1 cellular context compared by ENCODE assay signal in the genomic region with DNA sequence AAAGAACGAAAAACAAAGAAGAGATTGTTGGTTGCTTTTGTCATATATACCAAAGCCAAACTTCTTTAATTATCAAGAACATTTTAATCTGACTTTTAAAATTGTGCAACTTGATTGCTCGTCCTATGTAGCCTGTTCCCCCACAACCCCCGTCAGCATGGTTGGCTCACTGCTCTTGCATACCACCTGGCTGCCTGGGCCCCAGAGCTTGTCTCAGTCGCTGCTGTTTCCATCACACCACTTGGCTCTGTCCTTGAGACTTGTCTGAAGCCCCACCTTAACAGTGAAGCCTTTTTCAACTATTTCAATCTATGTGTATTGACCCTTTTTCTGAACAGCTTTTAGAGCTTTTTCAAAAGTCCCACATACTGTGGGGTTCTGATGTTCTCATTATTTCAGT.
TF ChIP-seq lines count a peak whose summit lies in the region.

No MANE protein-coding gene starts in this region.

TF ChIP-seq in WTC11, 78 proteins besides CTCF, POLR2A, EP300 and RAD21 (continued from another document):
- TF ChIP-seq, protein P1, sequence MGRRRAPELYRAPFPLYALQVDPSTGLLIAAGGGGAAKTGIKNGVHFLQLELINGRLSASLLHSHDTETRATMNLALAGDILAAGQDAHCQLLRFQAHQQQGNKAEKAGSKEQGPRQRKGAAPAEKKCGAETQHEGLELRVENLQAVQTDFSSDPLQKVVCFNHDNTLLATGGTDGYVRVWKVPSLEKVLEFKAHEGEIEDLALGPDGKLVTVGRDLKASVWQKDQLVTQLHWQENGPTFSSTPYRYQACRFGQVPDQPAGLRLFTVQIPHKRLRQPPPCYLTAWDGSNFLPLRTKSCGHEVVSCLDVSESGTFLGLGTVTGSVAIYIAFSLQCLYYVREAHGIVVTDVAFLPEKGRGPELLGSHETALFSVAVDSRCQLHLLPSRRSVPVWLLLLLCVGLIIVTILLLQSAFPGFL (CRISPR knock-in tag; IDR thresholded peaks at IDR 0.05; ENCODE audit: borderline replicate concordance) = no peak
- TF ChIP-seq, protein P2, sequence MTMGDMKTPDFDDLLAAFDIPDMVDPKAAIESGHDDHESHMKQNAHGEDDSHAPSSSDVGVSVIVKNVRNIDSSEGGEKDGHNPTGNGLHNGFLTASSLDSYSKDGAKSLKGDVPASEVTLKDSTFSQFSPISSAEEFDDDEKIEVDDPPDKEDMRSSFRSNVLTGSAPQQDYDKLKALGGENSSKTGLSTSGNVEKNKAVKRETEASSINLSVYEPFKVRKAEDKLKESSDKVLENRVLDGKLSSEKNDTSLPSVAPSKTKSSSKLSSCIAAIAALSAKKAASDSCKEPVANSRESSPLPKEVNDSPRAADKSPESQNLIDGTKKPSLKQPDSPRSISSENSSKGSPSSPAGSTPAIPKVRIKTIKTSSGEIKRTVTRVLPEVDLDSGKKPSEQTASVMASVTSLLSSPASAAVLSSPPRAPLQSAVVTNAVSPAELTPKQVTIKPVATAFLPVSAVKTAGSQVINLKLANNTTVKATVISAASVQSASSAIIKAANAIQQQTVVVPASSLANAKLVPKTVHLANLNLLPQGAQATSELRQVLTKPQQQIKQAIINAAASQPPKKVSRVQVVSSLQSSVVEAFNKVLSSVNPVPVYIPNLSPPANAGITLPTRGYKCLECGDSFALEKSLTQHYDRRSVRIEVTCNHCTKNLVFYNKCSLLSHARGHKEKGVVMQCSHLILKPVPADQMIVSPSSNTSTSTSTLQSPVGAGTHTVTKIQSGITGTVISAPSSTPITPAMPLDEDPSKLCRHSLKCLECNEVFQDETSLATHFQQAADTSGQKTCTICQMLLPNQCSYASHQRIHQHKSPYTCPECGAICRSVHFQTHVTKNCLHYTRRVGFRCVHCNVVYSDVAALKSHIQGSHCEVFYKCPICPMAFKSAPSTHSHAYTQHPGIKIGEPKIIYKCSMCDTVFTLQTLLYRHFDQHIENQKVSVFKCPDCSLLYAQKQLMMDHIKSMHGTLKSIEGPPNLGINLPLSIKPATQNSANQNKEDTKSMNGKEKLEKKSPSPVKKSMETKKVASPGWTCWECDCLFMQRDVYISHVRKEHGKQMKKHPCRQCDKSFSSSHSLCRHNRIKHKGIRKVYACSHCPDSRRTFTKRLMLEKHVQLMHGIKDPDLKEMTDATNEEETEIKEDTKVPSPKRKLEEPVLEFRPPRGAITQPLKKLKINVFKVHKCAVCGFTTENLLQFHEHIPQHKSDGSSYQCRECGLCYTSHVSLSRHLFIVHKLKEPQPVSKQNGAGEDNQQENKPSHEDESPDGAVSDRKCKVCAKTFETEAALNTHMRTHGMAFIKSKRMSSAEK (CRISPR knock-in tag; IDR thresholded peaks at IDR 0.05; ENCODE audit: borderline replicate concordance) = no peak
- TF ChIP-seq ESRRA (CRISPR knock-in tag; IDR thresholded peaks at IDR 0.05; ENCODE audit: borderline replicate concordance) = no peak
TF ChIP-seq in WTC11: peak in this region for 0.
